22 cellular contexts compared by ENCODE assay signal in the genomic region with DNA sequence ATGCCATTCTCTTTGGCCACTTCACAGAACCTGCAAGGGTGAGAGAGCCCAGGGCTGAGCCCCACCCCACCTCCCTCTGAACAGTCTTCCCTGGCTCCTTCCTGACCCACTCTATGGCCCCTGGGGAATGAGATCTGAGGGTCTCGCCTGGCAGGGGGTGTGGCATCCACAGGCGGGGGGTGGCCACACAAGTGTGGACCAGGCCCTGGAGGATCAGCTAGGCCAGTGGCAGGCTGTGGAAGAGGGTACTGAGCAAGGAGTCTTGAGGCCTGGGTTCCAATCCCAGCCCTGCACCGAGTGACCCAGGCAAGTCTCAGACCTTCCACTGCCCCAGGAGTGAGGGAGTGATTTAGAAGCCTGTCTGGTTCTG. TPM values are rescaled to one million over a fixed set of nuclear protein-coding genes. Genes with fewer than 3 reads are reported as not detected.
DNase-seq lines count a peak whose midpoint lies in the region; ATAC-seq, FAIRE-seq and TF ChIP-seq lines count a peak whose summit lies in the region.
"Had no signal": no experiment of that assay in that cellular context is flagged by ENCODE, and none has a peak within 500 bp of the region (broad histone marks: within the 10 kb centered on the region; RNA-seq: fewer than 3 reads in every experiment).

No MANE protein-coding gene starts in this region.

- no peak overlapping the region for H3K4me3 ChIP-seq in kidney (ENCODE audit: low read length in 2 of 2)
- H3K4me3 ChIP-seq: HAP-1, pancreas, tibial nerve had no signal

- no peaks in the 10 kb centered on the region for H3K9me3 Mint-ChIP-seq in stimulated activated effector memory CD8-positive, alpha-beta T cell treated with anti-CD3 and anti-CD28 coated beads, Interleukin-12 subunit alpha, Interleukin-12 subunit beta, amount 100 ng/mL, for 72 hours
- H3K9me3 Mint-ChIP-seq: memory B cell, nephron had no signal

- FAIRE-seq in GM12891 (lab: Jason Lieb, UNC) (peak; percentile 40), kidney (lab: Jason Lieb, UNC) (no peak)
- FAIRE-seq: pancreas, small intestine had no signal

- ATAC-seq in stimulated activated effector memory CD8-positive, alpha-beta T cell treated with anti-CD3 and anti-CD28 coated beads, Interleukin-12 subunit alpha, Interleukin-12 subunit beta, amount 100 ng/mL, for 72 hours: no peak
- ATAC-seq: esophagus mucosa, pancreas had no signal

- H3K27ac ChIP-seq in RWPE1 (peak overlapping the region; percentile 26), kidney (ENCODE audit: low read depth in 2 of 2, low read length in 2 of 2) (no peak overlapping the region)
- H3K27ac ChIP-seq: pancreas, tibial nerve had no signal

- CTCF ChIA-PET in RWPE1 (lab: Yijun Ruan, JAX): interaction anchor here (0.5 kb wide), 1 partner anchor 196 kb away, joined by 4 read pairs; no protein-coding TSS in a partner anchor

- H3K36me3 Mint-ChIP-seq in stimulated activated effector memory CD8-positive, alpha-beta T cell treated with anti-CD3 and anti-CD28 coated beads, Interleukin-12 subunit alpha, Interleukin-12 subunit beta, amount 100 ng/mL, for 72 hours: peaks cover 13% of the 10 kb centered on the region
- H3K36me3 Mint-ChIP-seq: memory B cell had no signal

- H3K4me1 Mint-ChIP-seq in stimulated activated effector memory CD8-positive, alpha-beta T cell treated with anti-CD3 and anti-CD28 coated beads, Interleukin-12 subunit alpha, Interleukin-12 subunit beta, amount 100 ng/mL, for 72 hours: peaks cover 10% of the 10 kb centered on the region

- POLR2A ChIA-PET in RWPE1 (lab: Yijun Ruan, JAX; ENCODE audit: low non-redundant PET): no interaction called here

- H3K9ac ChIP-seq in kidney (ENCODE audit: low read length in 2 of 2): no peak overlapping the region

- no peak for TF ChIP-seq CTCF in RWPE1 (conservative IDR thresholded peaks at IDR 0.05; ENCODE audit: low read depth)
- no peak for TF ChIP-seq CTCF in kidney (IDR thresholded peaks at IDR 0.05; ENCODE audit: borderline replicate concordance, extremely low read depth, insufficient read depth)

- peak overlapping the region; percentile 56 for H3K27ac Mint-ChIP-seq in stimulated activated effector memory CD8-positive, alpha-beta T cell treated with anti-CD3 and anti-CD28 coated beads, Interleukin-12 subunit alpha, Interleukin-12 subunit beta, amount 100 ng/mL, for 72 hours
- H3K27ac Mint-ChIP-seq: memory B cell, nephron had no signal

- intact Hi-C loops in kidney (cut with DNase I): no loop called here

- peaks cover 2 to 5% of the 10 kb centered on the region in 2 donors for H3K36me3 ChIP-seq in kidney (ENCODE audit: control insufficient read depth in 1 of 2, insufficient read depth in 2 of 2, low read length in 2 of 2)
- H3K36me3 ChIP-seq: pancreas had no signal

- DNase-seq in GM12891 (ENCODE audit: insufficient read length, low spot score) (peak; percentile 12), RWPE1 (ENCODE audit: low spot score) (no peak), kidney (peak; percentile 56), RKO (ENCODE audit: low spot score) (no peak), NCI-H1048 (lab: John Stamatoyannopoulos, UW) (no peak)
- no peak for DNase-seq in stimulated activated effector memory CD8-positive, alpha-beta T cell treated with anti-CD3 and anti-CD28 coated beads, Interleukin-12 subunit alpha, Interleukin-12 subunit beta, amount 100 ng/mL, for 72 hours (ENCODE audit: low spot score in 2 of 2)
- no peak for DNase-seq in activated naive CD4-positive, alpha-beta T cell treated with anti-CD3 and anti-CD28 coated beads, Interleukin-2, amount 50 U/mL, for 16 hours
- DNase-seq: activated T-cell treated with anti-CD3 and anti-CD28 coated beads, Interleukin-2, amount 50 U/mL, for 1 hour; central memory CD4-positive, alpha-beta T cell; DND-41; glutamatergic neuron; IMR-90; NCI-H2171; retina; small intestine; stimulated activated CD8-positive, alpha-beta memory T cell treated with anti-CD3 and anti-CD28 coated beads, Interleukin-4, amount 100 ng/mL, for 48 hours had no signal

- no peaks in the 10 kb centered on the region for H3K9me3 ChIP-seq in kidney (ENCODE audit: control insufficient read depth in 1 of 2, low read length in 2 of 2)
- H3K9me3 ChIP-seq: HAP-1, pancreas, tibial nerve had no signal

- no peak overlapping the region for H3K4me3 Mint-ChIP-seq in stimulated activated effector memory CD8-positive, alpha-beta T cell treated with anti-CD3 and anti-CD28 coated beads, Interleukin-12 subunit alpha, Interleukin-12 subunit beta, amount 100 ng/mL, for 72 hours
- H3K4me3 Mint-ChIP-seq: memory B cell, nephron had no signal

- TF ChIP-seq POLR2A in GM12891 (IDR thresholded peaks at IDR 0.05; ENCODE audit: low read depth, low read length): no peak

- peaks cover 0 to 5% of the 10 kb centered on the region in 2 donors for H3K4me1 ChIP-seq in kidney (ENCODE audit: control insufficient read depth in 1 of 2, insufficient read depth in 1 of 2, low read depth in 1 of 2, low read length in 2 of 2)

TF ChIP-seq in GM12891, 5 proteins besides CTCF, POLR2A, EP300 and RAD21:
- TF ChIP-seq PAX5 (IDR thresholded peaks at IDR 0.05; ENCODE audit: insufficient read depth, low read length, severe bottlenecking) (no peak), POU2F2 (IDR thresholded peaks at IDR 0.05; ENCODE audit: low read depth, low read length) (no peak), POLR2AphosphoS5 (IDR thresholded peaks at IDR 0.05; ENCODE audit: low read depth, low read length) (no peak), SPI1 (IDR thresholded peaks at IDR 0.05; ENCODE audit: low read depth, low read length) (no peak), TAF1 (IDR thresholded peaks at IDR 0.05; ENCODE audit: low read depth, low read length) (no peak)
TF ChIP-seq in GM12891: peak in this region for 0.

RNA-seq across cellular contexts. Expression of a gene that starts 5.6 kb away (rescaled TPM):
- 4.7 TPM for polyA plus RNA-seq in GM12891 (2012; ENCODE audit: low read depth, missing spikeins)
- 22.3 TPM for total RNA-seq in kidney
- 6.8 TPM for polyA plus RNA-seq in kidney (ENCODE audit: insufficient read depth, low read depth, low replicate concordance)

RNA-seq across cellular contexts. Expression of a gene that starts 8.0 kb away (rescaled TPM):
- polyA plus RNA-seq in GM12891 (2012; ENCODE audit: low read depth, missing spikeins): 14.1 TPM
- 22.3 TPM for total RNA-seq in kidney
- 13.8 TPM for polyA plus RNA-seq in kidney (ENCODE audit: insufficient read depth, low read depth, low replicate concordance)

Comparison
In these comparisons a context has a peak if more than half of its experiments do, and no peak if none do; other contexts are left out.
1. DNase-seq: peak in GM12891 (single experiment) and kidney (single experiment); none in RWPE1 (single experiment), stimulated activated effector memory CD8-positive, alpha-beta T cell treated with anti-CD3 and anti-CD28 coated beads, Interleukin-12 subunit alpha, Interleukin-12 subunit beta, amount 100 ng/mL, for 72 hours (0 of 2), RKO (single experiment), activated naive CD4-positive, alpha-beta T cell treated with anti-CD3 and anti-CD28 coated beads, Interleukin-2, amount 50 U/mL, for 16 hours (single experiment) and NCI-H1048 (single experiment).